26 cellular contexts compared by ENCODE assay signal in genomic region chr5:56129288-56129687, GRCh38.
DNase-seq lines count a peak whose midpoint lies in the region; ATAC-seq and TF ChIP-seq lines count a peak whose summit lies in the region.
"Had no signal": no experiment of that assay in that cellular context is flagged by ENCODE, and none has a peak within 500 bp of the region (broad histone marks: within the 10 kb centered on the region; RNA-seq: fewer than 3 reads in every experiment).

No MANE protein-coding gene starts in this region.

- intact Hi-C loops in Calu3 (cut with micrococcal nuclease; ENCODE audit: unreplicated experiment) (no loop called here), IMR-90 (cut with micrococcal nuclease) (no loop called here)

- no CpG with 5 or more reads among the region's 4 CpGs for WGBS in IMR-90 (ENCODE audit: extremely low coverage in 2 of 2, insufficient read length in 1 of 2), 2 experiments

- TF ChIP-seq POLR2A in IMR-90 (IDR thresholded peaks at IDR 0.05; ENCODE audit: low read depth, low read length) = no peak

- H3K79me1 ChIP-seq in IMR-90 (ENCODE audit: low read depth in 1 of 2, low read length in 2 of 2) = 0 out of 4 replicates have a peak, but pooled peaks cover 0 to 8% of the 10 kb centered on the region in 2 experiments

- peaks cover 7% of the 10 kb centered on the region for H3K36me3 Mint-ChIP-seq in CD4-positive, CD25-positive, alpha-beta regulatory T cell
- H3K36me3 Mint-ChIP-seq in Calu3 (ENCODE audit: insufficient read depth, unreplicated experiment) = no peaks in the 10 kb centered on the region
- H3K36me3 Mint-ChIP-seq: activated naive CD8-positive, alpha-beta T cell; stimulated activated effector memory CD8-positive, alpha-beta T cell treated with anti-CD3 and anti-CD28 coated beads, Interleukin-12 subunit alpha, Interleukin-12 subunit beta, amount 100 ng/mL, for 72 hours had no signal

- no peak overlapping the region for H2AFZ ChIP-seq in IMR-90 (replicated peaks; ENCODE audit: low read length, poor library complexity)

- no peak overlapping the region for H3K4me3 Mint-ChIP-seq in CD4-positive, CD25-positive, alpha-beta regulatory T cell
- H3K4me3 Mint-ChIP-seq in Calu3 (ENCODE audit: low read depth, unreplicated experiment) = no peak overlapping the region
- H3K4me3 Mint-ChIP-seq: activated CD8-positive, alpha-beta T cell treated with anti-CD3 and anti-CD28 coated beads for 36 hours; activated naive CD8-positive, alpha-beta T cell; CD8-positive, alpha-beta memory T cell; stimulated activated effector memory CD8-positive, alpha-beta T cell treated with anti-CD3 and anti-CD28 coated beads, Interleukin-12 subunit alpha, Interleukin-12 subunit beta, amount 100 ng/mL, for 72 hours; T-helper 17 cell had no signal

- no peak for TF ChIP-seq RAD21 in IMR-90 (IDR thresholded peaks at IDR 0.05; ENCODE audit: low read length)

- no peak overlapping the region for H2BK15ac ChIP-seq in IMR-90 (ENCODE audit: low read depth, low read length)

- peaks cover 0 to 8% (median 2%) of the 10 kb centered on the region in 7 donors for H3K9me3 Mint-ChIP-seq in CD4-positive, CD25-positive, alpha-beta regulatory T cell
- H3K9me3 Mint-ChIP-seq in Calu3 (ENCODE audit: low read depth, unreplicated experiment) = peaks cover 4% of the 10 kb centered on the region

- peak overlapping the region; percentile 77; the same call in 1 of the 2 replicates for H2AK5ac ChIP-seq in IMR-90 (ENCODE audit: low read depth, low read length)

- peaks cover 5% of the 10 kb centered on the region for H3K27me3 Mint-ChIP-seq in CD4-positive, CD25-positive, alpha-beta regulatory T cell
- H3K27me3 Mint-ChIP-seq in Calu3 (ENCODE audit: unreplicated experiment) = no peaks in the 10 kb centered on the region
- H3K27me3 Mint-ChIP-seq: activated CD8-positive, alpha-beta T cell treated with anti-CD3 and anti-CD28 coated beads for 36 hours; activated naive CD8-positive, alpha-beta T cell; T-helper 17 cell had no signal

- no peak overlapping the region for H3K9ac ChIP-seq in IMR-90 (ENCODE audit: low read depth, low read length)

- no peak overlapping the region for H3K56ac ChIP-seq in IMR-90 (ENCODE audit: extremely low read depth, insufficient read depth, low read length)

- H3K4me2 ChIP-seq in IMR-90 (ENCODE audit: low read depth, low read length) = no peak overlapping the region

- peak overlapping the region; percentile 77 for H2BK120ac ChIP-seq in IMR-90 (ENCODE audit: low read depth, low read length)

- no peak overlapping the region for H3K27ac ChIP-seq in CD4-positive, CD25-positive, alpha-beta regulatory T cell (ENCODE audit: insufficient read depth, low read length, poor library complexity, severe bottlenecking)
- no peak overlapping the region for H3K27ac ChIP-seq in IMR-90 (ENCODE audit: insufficient read depth, low read length)
- H3K27ac ChIP-seq: esophagus muscularis mucosa, gastroesophageal sphincter, lower lobe of right lung, neutrophil, SJSA1, uterus had no signal

- no peak overlapping the region for H2BK5ac ChIP-seq in IMR-90 (ENCODE audit: low read depth, low read length, poor library complexity, severe bottlenecking)

- no peak for DNase-seq in CD4-positive, CD25-positive, alpha-beta regulatory T cell
- DNase-seq in Calu3 = no peak
- DNase-seq in IMR-90 = peak; percentile 29
- DNase-seq in epithelial cell of proximal tubule (ENCODE audit: low read depth) = peak; percentile 70
- DNase-seq in NCI-H1092 treated with DMSO at 0.1 percent for 48 hours (lab: John Stamatoyannopoulos, UW) = no peak
- no peak for DNase-seq in NCI-H2227 treated with DMSO at 0.1 percent for 48 hours (lab: John Stamatoyannopoulos, UW)
- DNase-seq: activated CD8-positive, alpha-beta T cell treated with anti-CD3 and anti-CD28 coated beads for 36 hours; activated T-cell treated with anti-CD3 and anti-CD28 coated beads for 4 hours; CD8-positive, alpha-beta memory T cell; DMS79; hypothalamus; islet precursor cell; lower lobe of right lung; NCI-H1417; NCI-H2107; NCI-H524; stimulated activated CD4-positive, alpha-beta T cell treated with anti-CD3 and anti-CD28 coated beads, Interleukin-1b, Interleukin-23, amount 100 ng/mL, for 48 hours; T-helper 17 cell; uterus had no signal

- peaks cover 0 to 5% of the 10 kb centered on the region in 2 experiments for H3K9me3 ChIP-seq in CD4-positive, CD25-positive, alpha-beta regulatory T cell (ENCODE audit: control insufficient read depth in 2 of 2, low read length in 2 of 2)
- H3K9me3 ChIP-seq in IMR-90 (ENCODE audit: control insufficient read depth, insufficient read depth, low read length) = 0 out of 2 replicates have a peak, but pooled peaks cover 4% of the 10 kb centered on the region
- H3K9me3 ChIP-seq: esophagus muscularis mucosa, gastroesophageal sphincter, lower lobe of right lung, neutrophil, SJSA1, uterus had no signal

- no peak overlapping the region for H3K4me3 ChIP-seq in CD4-positive, CD25-positive, alpha-beta regulatory T cell (ENCODE audit: low read depth, low read length)
- H3K4me3 ChIP-seq in IMR-90 (ENCODE audit: insufficient read depth, low read depth, low read length) (no peak overlapping the region), epithelial cell of proximal tubule (ENCODE audit: low read depth, low read length) (no peak overlapping the region)
- H3K4me3 ChIP-seq: esophagus muscularis mucosa, gastroesophageal sphincter, lower lobe of right lung, SJSA1, uterus had no signal

- no peak overlapping the region for H4K5ac ChIP-seq in IMR-90 (ENCODE audit: low read depth, low read length)

- 0 out of 2 replicates have a peak overlapping the region, but pooled peaks have one; percentile 76 for H3K14ac ChIP-seq in IMR-90 (replicated peaks; ENCODE audit: low read depth, low read length)

- no peak overlapping the region for H4K8ac ChIP-seq in IMR-90 (ENCODE audit: low read depth in 2 of 2, low read length in 2 of 2)

- no peak overlapping the region for H3K23ac ChIP-seq in IMR-90 (ENCODE audit: low read depth, low read length)

- no peak for TF ChIP-seq CTCF in Calu3 (IDR thresholded peaks at IDR 0.05; ENCODE audit: unreplicated experiment)
- TF ChIP-seq CTCF in IMR-90 (conservative IDR thresholded peaks at IDR 0.05; ENCODE audit: low read depth, low read length) = no peak
- no peak for TF ChIP-seq CTCF in epithelial cell of proximal tubule (conservative IDR thresholded peaks at IDR 0.05; ENCODE audit: low read depth, low read length)

- H3K4me1 ChIP-seq in CD4-positive, CD25-positive, alpha-beta regulatory T cell (ENCODE audit: control insufficient read depth, insufficient read depth, low read length, poor library complexity, severe bottlenecking) = peaks cover 20% of the 10 kb centered on the region
- peaks cover 6% of the 10 kb centered on the region for H3K4me1 ChIP-seq in IMR-90 (ENCODE audit: control insufficient read depth, insufficient read depth, low read length)
- H3K4me1 ChIP-seq: uterus had no signal

- no peaks in the 10 kb centered on the region for H4K20me1 ChIP-seq in IMR-90 (ENCODE audit: insufficient read depth, low read length)

- peak overlapping the region in 2 of 3 donors; percentile 37 to 84 for H3K27ac Mint-ChIP-seq in CD4-positive, CD25-positive, alpha-beta regulatory T cell
- peak overlapping the region; percentile 8 for H3K27ac Mint-ChIP-seq in Calu3 (ENCODE audit: unreplicated experiment)
- H3K27ac Mint-ChIP-seq: activated CD8-positive, alpha-beta T cell treated with anti-CD3 and anti-CD28 coated beads for 36 hours; CD8-positive, alpha-beta memory T cell; stimulated activated effector memory CD8-positive, alpha-beta T cell treated with anti-CD3 and anti-CD28 coated beads, Interleukin-12 subunit alpha, Interleukin-12 subunit beta, amount 100 ng/mL, for 72 hours had no signal

- H4K91ac ChIP-seq in IMR-90 (ENCODE audit: insufficient read depth, low read depth, low read length) = peak overlapping the region; percentile 58; the same call in 1 of the 2 replicates

- H3K4me1 Mint-ChIP-seq in CD4-positive, CD25-positive, alpha-beta regulatory T cell = peaks cover 16 to 41% (median 37%) of the 10 kb centered on the region in 4 donors
- peaks cover 21% of the 10 kb centered on the region for H3K4me1 Mint-ChIP-seq in Calu3 (ENCODE audit: low read depth, unreplicated experiment)
- H3K4me1 Mint-ChIP-seq: stimulated activated effector memory CD8-positive, alpha-beta T cell treated with anti-CD3 and anti-CD28 coated beads, Interleukin-12 subunit alpha, Interleukin-12 subunit beta, amount 100 ng/mL, for 72 hours had no signal

- ATAC-seq in CD4-positive, CD25-positive, alpha-beta regulatory T cell (ENCODE audit: low read depth in 2 of 2) = no peak
- ATAC-seq in IMR-90 (ENCODE audit: low read depth) (no peak), GM21576 (IDR thresholded peaks at IDR 0.05; ENCODE audit: unreplicated experiment) (no peak)
- ATAC-seq: activated CD8-positive, alpha-beta T cell treated with anti-CD3 and anti-CD28 coated beads for 36 hours; gastroesophageal sphincter; lower lobe of right lung; stimulated activated effector memory CD8-positive, alpha-beta T cell treated with anti-CD3 and anti-CD28 coated beads, Interleukin-12 subunit alpha, Interleukin-12 subunit beta, amount 100 ng/mL, for 72 hours; T-helper 17 cell had no signal

- CTCF ChIA-PET in Calu3 (lab: Charles Lee) (no interaction called here), IMR-90 (lab: Yijun Ruan, JAX) (no interaction called here)

- no TSS peak for BruUV-seq in Calu3 (replicated peaks; lab: Mats Ljungman, UMichigan)
- no TSS peak for BruUV-seq in IMR-90 (replicated peaks; lab: Mats Ljungman, UMichigan)

- no peaks in the 10 kb centered on the region for H3K36me3 ChIP-seq in CD4-positive, CD25-positive, alpha-beta regulatory T cell (ENCODE audit: control insufficient read depth, insufficient read depth, low read length)
- H3K36me3 ChIP-seq in IMR-90 (ENCODE audit: control insufficient read depth, insufficient read depth, low read length) = no peaks in the 10 kb centered on the region
- H3K36me3 ChIP-seq: esophagus muscularis mucosa, gastroesophageal sphincter, lower lobe of right lung, neutrophil, SJSA1, uterus had no signal

- in situ Hi-C loops in IMR-90 (cut with MboI; ENCODE audit: low sequenced_read_pairs) = no loop called here

- peak overlapping the region; percentile 16; the same call in 1 of the 2 replicates for H2BK20ac ChIP-seq in IMR-90 (ENCODE audit: low read depth, low read length)

- dilution Hi-C loops in IMR-90 (cut with HindIII; ENCODE audit: low sequenced_read_pairs, unreplicated experiment) = no loop called here

- POLR2A ChIA-PET in IMR-90 (lab: Charles Lee; ENCODE audit: unreplicated experiment) = no interaction called here

- H3K18ac ChIP-seq in IMR-90 (ENCODE audit: low read depth, low read length) = no peak overlapping the region

- peaks cover 6% of the 10 kb centered on the region; the same call in 1 of the 2 replicates for H3K9me1 ChIP-seq in IMR-90 (ENCODE audit: insufficient read depth, low read length)

- H3K27me3 ChIP-seq in CD4-positive, CD25-positive, alpha-beta regulatory T cell (ENCODE audit: control insufficient read depth, insufficient read depth, low read length) = no peaks in the 10 kb centered on the region
- H3K27me3 ChIP-seq in IMR-90 (ENCODE audit: control insufficient read depth, insufficient read depth, low read length) = no peaks in the 10 kb centered on the region
- H3K27me3 ChIP-seq: esophagus muscularis mucosa, gastroesophageal sphincter, neutrophil, SJSA1, uterus had no signal

- no peak overlapping the region for H2AK9ac ChIP-seq in IMR-90 (replicated peaks; ENCODE audit: low read depth, low read length, poor library complexity)

- peak overlapping the region; percentile 73; the same call in 1 of the 2 replicates for H3K4ac ChIP-seq in IMR-90 (ENCODE audit: low read depth, low read length)

Comparison
In these comparisons a context has a peak if more than half of its experiments do, and no peak if none do; other contexts are left out.
1. DNase-seq: peak in IMR-90 (single experiment) and epithelial cell of proximal tubule (single experiment); none in CD4-positive, CD25-positive, alpha-beta regulatory T cell (0 of 3), Calu3 (single experiment), NCI-H1092 treated with DMSO at 0.1 percent for 48 hours (single experiment) and NCI-H2227 treated with DMSO at 0.1 percent for 48 hours (single experiment).